Comparison of ENCODE assay signal across 1 cellular context in the genomic region with DNA sequence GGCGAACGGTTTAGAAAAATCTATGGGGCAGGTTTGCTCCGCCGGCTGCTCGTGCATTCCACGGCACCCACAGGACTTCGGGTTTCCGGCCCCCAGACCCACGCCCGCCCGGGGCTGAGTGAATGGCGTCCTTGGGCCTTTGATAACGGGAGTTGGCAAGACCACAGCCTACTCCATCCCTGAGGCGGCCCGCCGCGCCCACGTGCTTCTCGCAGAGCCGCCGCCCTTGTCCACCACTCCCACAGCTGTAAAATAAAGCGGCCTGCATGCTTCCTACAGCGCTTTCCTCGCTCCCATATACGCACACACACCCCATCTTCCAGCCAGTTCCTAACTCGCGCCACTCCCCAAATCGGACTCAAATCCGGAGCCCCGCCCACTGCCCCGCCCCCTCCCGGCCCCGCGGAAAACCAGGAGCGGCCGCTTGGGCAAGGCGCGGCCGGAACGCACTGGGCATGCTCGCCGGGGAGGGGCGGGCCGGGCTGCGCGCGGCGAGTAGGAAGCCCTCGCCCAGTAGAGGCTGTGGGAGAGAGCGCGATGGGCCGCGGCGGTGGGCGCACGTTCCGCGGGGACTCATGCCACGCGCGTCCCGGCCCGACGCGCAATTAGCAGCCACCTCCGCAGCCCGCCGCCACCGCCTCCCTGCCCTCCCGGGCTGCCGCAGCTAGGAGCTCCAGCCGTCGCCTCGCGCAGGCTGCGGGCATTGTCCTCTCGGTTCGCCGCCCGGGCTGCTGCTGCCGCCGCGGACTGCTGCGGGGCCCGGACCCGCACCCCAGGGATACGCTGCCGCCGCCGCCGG.
A peak's percentile ranks its signal among the peaks of the same experiment; 100 is the strongest.
TF ChIP-seq lines count a peak whose summit lies in the region.

RAP2B (plus strand) TSS at position 513 of the 799 bp plus-strand sequence. CDS start 468 bp downstream, outside the sequence.

TF ChIP-seq in HepG2, 621 proteins besides CTCF, POLR2A, EP300 and RAD21 (continued from another document and continues in another):
- TF ChIP-seq PREB (CRISPR knock-in tag; IDR thresholded peaks at IDR 0.05): peak; percentile 63; the same call in 1 of the 2 replicates
- TF ChIP-seq POGZ (CRISPR knock-in tag; IDR thresholded peaks at IDR 0.05): peak; percentile 73; the same call in 1 of the 2 replicates
- TF ChIP-seq ZNF205 (CRISPR knock-in tag; IDR thresholded peaks at IDR 0.05): 0 out of 2 replicates have a peak, but pooled peaks have one; percentile 34
- TF ChIP-seq RFX1 (IDR thresholded peaks at IDR 0.05): no peak
- 0 out of 2 replicates have a peak, but pooled peaks have one; percentile 34 for TF ChIP-seq FOXA3 (CRISPR knock-in tag; IDR thresholded peaks at IDR 0.05)
- TF ChIP-seq, protein P1, sequence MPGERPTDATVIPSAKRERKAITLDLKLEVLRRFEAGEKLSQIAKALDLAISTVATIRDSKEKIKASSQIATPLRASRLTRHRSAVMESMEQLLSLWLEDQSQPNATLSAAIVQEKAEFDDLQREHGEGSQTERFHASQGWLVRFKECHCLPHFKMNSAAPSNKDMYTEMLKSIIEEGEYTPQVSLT (CRISPR knock-in tag; IDR thresholded peaks at IDR 0.05; ENCODE audit: borderline replicate concordance, low read depth): no peak; the same call in 1 of the 2 replicates
- peak; percentile 95 for TF ChIP-seq ZNF678 (CRISPR knock-in tag; IDR thresholded peaks at IDR 0.05)
- TF ChIP-seq ZBTB39 (CRISPR knock-in tag; IDR thresholded peaks at IDR 0.05): peak; percentile 61
- peak; percentile 96 for TF ChIP-seq CENPT (CRISPR knock-in tag; IDR thresholded peaks at IDR 0.05; ENCODE audit: low read depth)
- no peak for TF ChIP-seq ATF1 (CRISPR knock-in tag; IDR thresholded peaks at IDR 0.05)
- no peak for TF ChIP-seq ZHX2 (IDR thresholded peaks at IDR 0.05; ENCODE audit: low read depth)
- 0 out of 2 replicates have a peak, but pooled peaks have one; percentile 81 for TF ChIP-seq ZHX2 (CRISPR knock-in tag; IDR thresholded peaks at IDR 0.05; ENCODE audit: borderline replicate concordance)
- TF ChIP-seq ZMYM4 (CRISPR knock-in tag; IDR thresholded peaks at IDR 0.05): peak; percentile 87
- TF ChIP-seq SP140L (CRISPR knock-in tag; IDR thresholded peaks at IDR 0.05; ENCODE audit: borderline replicate concordance): 0 out of 2 replicates have a peak, but pooled peaks have one; percentile 17
- peak; percentile 79 for TF ChIP-seq SALL2 (CRISPR knock-in tag; IDR thresholded peaks at IDR 0.05)
- TF ChIP-seq NFKB2 (CRISPR knock-in tag; IDR thresholded peaks at IDR 0.05; ENCODE audit: borderline replicate concordance): peak; percentile 90
- TF ChIP-seq NR2F1 (CRISPR knock-in tag; IDR thresholded peaks at IDR 0.05): no peak
- TF ChIP-seq TMF1 (CRISPR knock-in tag; IDR thresholded peaks at IDR 0.05; ENCODE audit: low read depth): peak; percentile 98
- peak; percentile 56; the same call in 1 of the 2 replicates for TF ChIP-seq ZNF816 (CRISPR knock-in tag; IDR thresholded peaks at IDR 0.05; ENCODE audit: borderline replicate concordance)
- TF ChIP-seq KDM5B (CRISPR knock-in tag; IDR thresholded peaks at IDR 0.05; ENCODE audit: borderline replicate concordance): peak; percentile 85
- peak; percentile 91 for TF ChIP-seq EEA1 (CRISPR knock-in tag; IDR thresholded peaks at IDR 0.05; ENCODE audit: borderline replicate concordance)
- peak; percentile 90 for TF ChIP-seq SMYD3 (CRISPR knock-in tag; IDR thresholded peaks at IDR 0.05)
- TF ChIP-seq AGO1 (IDR thresholded peaks at IDR 0.05; ENCODE audit: low read depth, low read length, poor library complexity, severe bottlenecking): no peak
- TF ChIP-seq, protein P2, sequence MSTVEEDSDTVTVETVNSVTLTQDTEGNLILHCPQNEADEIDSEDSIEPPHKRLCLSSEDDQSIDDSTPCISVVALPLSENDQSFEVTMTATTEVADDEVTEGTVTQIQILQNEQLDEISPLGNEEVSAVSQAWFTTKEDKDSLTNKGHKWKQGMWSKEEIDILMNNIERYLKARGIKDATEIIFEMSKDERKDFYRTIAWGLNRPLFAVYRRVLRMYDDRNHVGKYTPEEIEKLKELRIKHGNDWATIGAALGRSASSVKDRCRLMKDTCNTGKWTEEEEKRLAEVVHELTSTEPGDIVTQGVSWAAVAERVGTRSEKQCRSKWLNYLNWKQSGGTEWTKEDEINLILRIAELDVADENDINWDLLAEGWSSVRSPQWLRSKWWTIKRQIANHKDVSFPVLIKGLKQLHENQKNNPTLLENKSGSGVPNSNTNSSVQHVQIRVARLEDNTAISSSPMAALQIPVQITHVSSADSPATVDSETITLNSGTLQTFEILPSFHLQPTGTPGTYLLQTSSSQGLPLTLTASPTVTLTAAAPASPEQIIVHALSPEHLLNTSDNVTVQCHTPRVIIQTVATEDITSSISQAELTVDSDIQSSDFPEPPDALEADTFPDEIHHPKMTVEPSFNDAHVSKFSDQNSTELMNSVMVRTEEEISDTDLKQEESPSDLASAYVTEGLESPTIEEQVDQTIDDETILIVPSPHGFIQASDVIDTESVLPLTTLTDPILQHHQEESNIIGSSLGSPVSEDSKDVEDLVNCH (CRISPR knock-in tag; IDR thresholded peaks at IDR 0.05): 0 out of 2 replicates have a peak, but pooled peaks have one; percentile 73
- TF ChIP-seq IKZF4 (CRISPR knock-in tag; IDR thresholded peaks at IDR 0.05; ENCODE audit: borderline replicate concordance, low read depth, not compliant biosample characterization): peak; percentile 71
- peak; percentile 64 for TF ChIP-seq IRF2 (CRISPR knock-in tag; IDR thresholded peaks at IDR 0.05)
- peak; percentile 62 to 85 for TF ChIP-seq HMGXB4 (CRISPR knock-in tag; IDR thresholded peaks at IDR 0.05; ENCODE audit: borderline replicate concordance in 1 of 2, low read depth in 1 of 2)
- TF ChIP-seq PHF21A (CRISPR knock-in tag; IDR thresholded peaks at IDR 0.05): no peak
- TF ChIP-seq REXO4 (CRISPR knock-in tag; IDR thresholded peaks at IDR 0.05; ENCODE audit: borderline replicate concordance): peak; percentile 86; the same call in 1 of the 2 replicates
- TF ChIP-seq KAT8 (CRISPR knock-in tag; IDR thresholded peaks at IDR 0.05): peak; percentile 27; the same call in 1 of the 2 replicates
- TF ChIP-seq KLF12 (CRISPR knock-in tag; IDR thresholded peaks at IDR 0.05; ENCODE audit: borderline replicate concordance): no peak
- peak; percentile 47; the same call in 1 of the 2 replicates for TF ChIP-seq ZBED4 (CRISPR knock-in tag; IDR thresholded peaks at IDR 0.05; ENCODE audit: borderline replicate concordance)
- TF ChIP-seq, protein P3, sequence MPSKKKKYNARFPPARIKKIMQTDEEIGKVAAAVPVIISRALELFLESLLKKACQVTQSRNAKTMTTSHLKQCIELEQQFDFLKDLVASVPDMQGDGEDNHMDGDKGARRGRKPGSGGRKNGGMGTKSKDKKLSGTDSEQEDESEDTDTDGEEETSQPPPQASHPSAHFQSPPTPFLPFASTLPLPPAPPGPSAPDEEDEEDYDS (CRISPR knock-in tag; IDR thresholded peaks at IDR 0.05): peak; percentile 81
- peak; percentile 85 for TF ChIP-seq SPEN (CRISPR knock-in tag; IDR thresholded peaks at IDR 0.05; ENCODE audit: low read depth)
- TF ChIP-seq HNRNPK (IDR thresholded peaks at IDR 0.05; ENCODE audit: low read depth, low read length, poor library complexity, severe bottlenecking): peak; percentile 58
- peak; percentile 54; the same call in 1 of the 2 replicates for TF ChIP-seq CEBPG (CRISPR knock-in tag; IDR thresholded peaks at IDR 0.05)
- no peak for TF ChIP-seq SMAD1 (CRISPR knock-in tag; IDR thresholded peaks at IDR 0.05; ENCODE audit: borderline replicate concordance, low read depth)
- TF ChIP-seq ETV6 (CRISPR knock-in tag; conservative IDR thresholded peaks at IDR 0.05): peak; percentile 86
- TF ChIP-seq ASH2L (IDR thresholded peaks at IDR 0.05; ENCODE audit: insufficient read length, low read depth, low read length): peak; percentile 22
